15 cellular contexts compared by ENCODE assay signal in genomic region chr6:105592329-105592728, GRCh38.
A peak's percentile ranks its signal among the peaks of the same experiment; 100 is the strongest.
DNase-seq lines count a peak whose midpoint lies in the region; ATAC-seq, FAIRE-seq and TF ChIP-seq lines count a peak whose summit lies in the region.
"Had no signal": no experiment of that assay in that cellular context is flagged by ENCODE, and none has a peak within 500 bp of the region (broad histone marks: within the 10 kb centered on the region; RNA-seq: fewer than 3 reads in every experiment).

No MANE protein-coding gene starts in this region.

- no peak overlapping the region for H3K4me3 ChIP-seq in BJ (ENCODE audit: low read depth, low read length)
- no peak overlapping the region for H3K4me3 ChIP-seq in adrenal gland
- no peak overlapping the region for H3K4me3 ChIP-seq in effector memory CD4-positive, alpha-beta T cell (ENCODE audit: insufficient read depth, low read depth, low read length, poor library complexity, severe bottlenecking)

- no peaks in the 10 kb centered on the region for H3K9me3 ChIP-seq in adrenal gland (replicated peaks in 1 of 3)
- no peaks in the 10 kb centered on the region for H3K9me3 ChIP-seq in effector memory CD4-positive, alpha-beta T cell (ENCODE audit: control insufficient read depth, low read length)
- H3K9me3 ChIP-seq: neutrophil had no signal

- H3K36me3 ChIP-seq in BJ (ENCODE audit: control insufficient read depth, insufficient read depth, low read length) (no peaks in the 10 kb centered on the region), adrenal gland (replicated peaks in 1 of 2) (no peaks in the 10 kb centered on the region)
- H3K36me3 ChIP-seq in effector memory CD4-positive, alpha-beta T cell (ENCODE audit: control insufficient read depth, insufficient read depth, low read length), result no peaks in the 10 kb centered on the region
- H3K36me3 ChIP-seq: neutrophil had no signal

- WGBS in adrenal gland, 4 donors, result 60 to 85% (median 70%) methylated on average over 2 of the region's 2 CpGs

- no peaks in the 10 kb centered on the region for H3K27me3 ChIP-seq in BJ (ENCODE audit: control insufficient read depth, insufficient read depth, low read length)
- no peaks in the 10 kb centered on the region for H3K27me3 ChIP-seq in adrenal gland
- no peaks in the 10 kb centered on the region for H3K27me3 ChIP-seq in effector memory CD4-positive, alpha-beta T cell (replicated peaks; ENCODE audit: control insufficient read depth, insufficient read depth, low read length, poor library complexity, severe bottlenecking)
- H3K27me3 ChIP-seq: neutrophil had no signal

- no peak for TF ChIP-seq POLR2A in adrenal gland (IDR thresholded peaks at IDR 0.05)

- no peak overlapping the region for H3K27ac ChIP-seq in adrenal gland
- H3K27ac ChIP-seq in effector memory CD4-positive, alpha-beta T cell (ENCODE audit: insufficient read depth, low read length, poor library complexity, severe bottlenecking), result no peak overlapping the region
- H3K27ac ChIP-seq: neutrophil had no signal

- CTCF ChIA-PET in BJ (lab: Yijun Ruan, JAX), result interaction anchor here (0.6 kb wide), 1 partner anchor 564 kb away, joined by 3 read pairs; no protein-coding TSS in a partner anchor

- POLR2A ChIA-PET in BJ (lab: Charles Lee), result no interaction called here

- peaks cover 0 to 16% of the 10 kb centered on the region in 2 donors for H3K4me1 ChIP-seq in adrenal gland (replicated peaks in 1 of 2)
- H3K4me1 ChIP-seq in effector memory CD4-positive, alpha-beta T cell (ENCODE audit: control insufficient read depth, insufficient read depth, low read length, poor library complexity, severe bottlenecking), result no peaks in the 10 kb centered on the region

- intact Hi-C loops in adrenal gland (cut with DNase I), result no loop called here

- peak; percentile 70 for DNase-seq in BJ (ENCODE audit: low read depth)
- DNase-seq in HS-5 (ENCODE audit: low read depth), result peak; percentile 65
- peak in 5 of 7 donors; percentile 15 to 53 (median 35) for DNase-seq in adrenal gland
- DNase-seq in kidney tubule cell (ENCODE audit: low spot score), result peak; percentile 87
- DNase-seq in frontal cortex (ENCODE audit: low spot score in 2 of 2), result no peak
- DNase-seq in hepatic stellate cell (ENCODE audit: low spot score), result no peak
- DNase-seq in effector memory CD4-positive, alpha-beta T cell, result no peak
- DNase-seq: aorta; CD4-positive, alpha-beta memory T cell; erythroblast; NCI-H1092 treated with DMSO at 0.1 percent for 48 hours; NCI-H748 treated with DMSO at 0.1 percent for 48 hours; stimulated activated CD4-positive, alpha-beta T cell treated with anti-CD3 and anti-CD28 coated beads, Interleukin-4, amount 100 ng/mL, for 24 hours had no signal

- TF ChIP-seq CTCF in BJ (IDR thresholded peaks at IDR 0.05; ENCODE audit: insufficient read depth, low read depth, low read length) (no peak), adrenal gland (IDR thresholded peaks at IDR 0.05) (no peak)

- no peak for ATAC-seq in HG02678 (IDR thresholded peaks at IDR 0.05; ENCODE audit: unreplicated experiment)

- no peak for FAIRE-seq in frontal cortex (lab: Jason Lieb, UNC)

Comparison
In these comparisons a context has a peak if more than half of its experiments do, and no peak if none do; other contexts are left out.
1. DNase-seq: peak in BJ (single experiment), HS-5 (single experiment), adrenal gland (5 of 7) and kidney tubule cell (single experiment); none in frontal cortex (0 of 2), hepatic stellate cell (single experiment) and effector memory CD4-positive, alpha-beta T cell (0 of 3).